In the genomic region with DNA sequence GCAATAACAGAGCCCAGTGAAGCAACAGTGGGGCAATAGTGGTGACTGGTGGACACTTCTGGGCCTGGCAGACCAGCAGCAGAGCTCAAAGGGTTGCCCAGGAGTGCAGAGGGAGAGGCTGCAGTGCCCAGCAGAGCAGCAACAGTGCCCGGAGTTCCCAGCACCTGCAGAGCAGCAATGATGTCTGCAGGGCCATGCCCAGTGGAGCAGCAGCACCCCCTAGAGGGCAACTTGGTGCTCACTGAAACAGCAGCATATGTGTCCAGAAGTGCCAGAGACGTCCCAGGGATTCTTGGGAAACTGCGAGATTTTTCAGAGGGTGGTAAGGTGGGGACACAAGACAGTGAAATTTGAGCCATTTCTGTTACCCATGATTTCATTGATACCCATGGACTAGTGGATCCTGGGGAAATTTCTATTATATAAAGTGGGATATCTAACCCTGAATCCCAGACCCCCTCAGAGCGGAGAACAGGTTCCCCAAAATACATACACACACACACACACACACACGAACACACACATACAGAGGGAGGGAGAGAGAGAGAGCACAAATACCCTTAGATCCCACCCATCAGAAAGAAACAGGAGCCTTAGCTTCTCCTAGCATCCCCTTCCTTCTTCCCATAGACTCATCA, we compare ENCODE assay signal across 8 cellular contexts.
A peak's percentile ranks its signal among the peaks of the same experiment; 100 is the strongest.
DNase-seq lines count a peak whose midpoint lies in the region; ATAC-seq and TF ChIP-seq lines count a peak whose summit lies in the region.

No MANE protein-coding gene starts in this region.

- in situ Hi-C loops in ACHN (cut with HindIII; ENCODE audit: low pct_ligation_motif_present, low pct_unique_long_range_greater_than_20kb, low sequenced_read_pairs): no loop called here

- H3K9me3 Mint-ChIP-seq in stimulated activated memory B cell treated with anti-CD40 and anti-IgM and Interleukin-4, amounts not matched to agents 10 μg/mL and 1 μg/mL and 100 μg/mL, for 72 hours: no peaks in the 10 kb centered on the region

- DNase-seq in ACHN: peak; percentile 47
- peak; percentile 70 for DNase-seq in NCI-H2029 treated with DMSO at 0.1 percent for 48 hours (lab: John Stamatoyannopoulos, UW)
- DNase-seq in UCSD-AML1 (lab: John Stamatoyannopoulos, UW; ENCODE audit: unreplicated experiment): peak; percentile 74
- peak; percentile 71 for DNase-seq in dermis blood vessel endothelial cell
- peak; percentile 76 for DNase-seq in lower lobe of right lung

- no peak overlapping the region for H3K4me3 ChIP-seq in lower lobe of right lung

- no peaks in the 10 kb centered on the region for H3K4me1 Mint-ChIP-seq in stimulated activated memory B cell treated with anti-CD40 and anti-IgM and Interleukin-4, amounts not matched to agents 10 μg/mL and 1 μg/mL and 100 μg/mL, for 72 hours

- intact Hi-C loops in lower lobe of right lung (cut with DNase I): no loop called here

- ATAC-seq in lower lobe of right lung (peak; percentile 81 to 88), GM21390 (IDR thresholded peaks at IDR 0.05; ENCODE audit: unreplicated experiment) (no peak)
- ATAC-seq in stimulated activated memory B cell treated with anti-CD40 and anti-IgM and Interleukin-4, amounts not matched to agents 10 μg/mL and 1 μg/mL and 100 μg/mL, for 72 hours: peak; percentile 67

- peak; percentile 99 for TF ChIP-seq CTCF in GM12872 (IDR thresholded peaks at IDR 0.05; ENCODE audit: insufficient read depth, low read depth, low read length)
- TF ChIP-seq CTCF in lower lobe of right lung (IDR thresholded peaks at IDR 0.05): peak; percentile 76

- no peak overlapping the region for H3K27ac ChIP-seq in lower lobe of right lung

- H3K27ac Mint-ChIP-seq in stimulated activated memory B cell treated with anti-CD40 and anti-IgM and Interleukin-4, amounts not matched to agents 10 μg/mL and 1 μg/mL and 100 μg/mL, for 72 hours: no peak overlapping the region

- H3K9me3 ChIP-seq in lower lobe of right lung: no peaks in the 10 kb centered on the region

- H3K4me1 ChIP-seq in lower lobe of right lung: no peaks in the 10 kb centered on the region

- H3K4me3 Mint-ChIP-seq in stimulated activated memory B cell treated with anti-CD40 and anti-IgM and Interleukin-4, amounts not matched to agents 10 μg/mL and 1 μg/mL and 100 μg/mL, for 72 hours: no peak overlapping the region

- no peaks in the 10 kb centered on the region for H3K36me3 Mint-ChIP-seq in stimulated activated memory B cell treated with anti-CD40 and anti-IgM and Interleukin-4, amounts not matched to agents 10 μg/mL and 1 μg/mL and 100 μg/mL, for 72 hours

- H3K27me3 Mint-ChIP-seq in stimulated activated memory B cell treated with anti-CD40 and anti-IgM and Interleukin-4, amounts not matched to agents 10 μg/mL and 1 μg/mL and 100 μg/mL, for 72 hours: peaks cover 8% of the 10 kb centered on the region

- H3K27me3 ChIP-seq in lower lobe of right lung (ENCODE audit: low read depth): peaks cover 9% of the 10 kb centered on the region

- no peaks in the 10 kb centered on the region for H3K36me3 ChIP-seq in lower lobe of right lung
